Comparison of ENCODE assay signal across 21 cellular contexts in the genomic region with DNA sequence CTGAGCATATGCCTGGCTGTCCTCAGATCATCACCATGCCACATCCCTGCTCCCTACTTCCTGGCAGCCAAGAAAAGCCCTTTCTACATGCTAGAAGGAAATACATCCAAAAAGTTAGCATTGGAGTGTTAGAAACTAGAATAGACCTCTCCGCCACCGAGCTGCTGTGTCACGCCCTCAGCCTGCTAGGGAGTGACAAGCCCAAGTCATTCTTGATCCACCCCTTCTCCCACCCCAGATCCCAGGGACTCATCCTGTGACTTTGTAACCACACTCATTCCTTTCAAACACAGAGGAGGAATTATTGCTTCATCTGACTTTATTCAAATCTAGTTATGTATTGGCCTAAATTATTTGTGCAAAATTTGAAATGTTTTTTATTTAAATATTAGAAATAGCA.
"Had no signal": no experiment of that assay in that cellular context is flagged by ENCODE, and none has a peak within 500 bp of the region (broad histone marks: within the 10 kb centered on the region; RNA-seq: fewer than 3 reads in every experiment).

No MANE protein-coding gene starts in this region.

- H3K36me3 Mint-ChIP-seq: activated naive CD4-positive, alpha-beta T cell treated with anti-CD3 and anti-CD28 coated beads, Interleukin-2, amount 50 U/mL, for 72 hours had no signal

- H3K27me3 ChIP-seq: foreskin keratinocyte, upper lobe of left lung had no signal

- DNase-seq: activated CD4-positive, alpha-beta T cell treated with anti-CD3 and anti-CD28 coated beads, Interleukin-2, amount 10 ng/mL, durations not matched to agents 24 days and 14 days; activated CD4-positive, CD25-positive, alpha-beta regulatory T cell; activated CD8-positive, alpha-beta memory T cell treated with anti-CD3 and anti-CD28 coated beads for 24 hours; activated gamma-delta T cell treated with Interleukin-2 at 50 U/mL for 16 hours; amniotic stem cell; effector memory CD8-positive, alpha-beta T cell; foreskin keratinocyte; hippocampal formation; left cardiac atrium; mesendoderm; stimulated activated CD4-positive, alpha-beta T cell treated with anti-CD3 and anti-CD28 coated beads, Interleukin-12 subunit alpha, Interleukin-12 subunit beta, amount 100 ng/mL, for 4 hours; stimulated activated CD4-positive, alpha-beta T cell treated with anti-CD3 and anti-CD28 coated beads, Interleukin-1b, Interleukin-23, amount 100 ng/mL, for 48 hours; stimulated activated CD8-positive, alpha-beta memory T cell treated with anti-CD3 and anti-CD28 coated beads, Interleukin-4, amount 100 ng/mL, for 48 hours; stimulated activated naive CD4-positive, alpha-beta T cell treated with Interleukin-2 at 50 U/mL for 16 hours; substantia nigra; T-helper 9 cell had no signal

- H3K4me1 ChIP-seq: upper lobe of left lung had no signal

- H3K27ac ChIP-seq: epithelial cell of prostate, foreskin keratinocyte, upper lobe of left lung had no signal

- H3K27ac Mint-ChIP-seq: activated CD4-positive, alpha-beta T cell treated with anti-CD3 and anti-CD28 coated beads, Interleukin-2, amount 10 ng/mL, durations not matched to agents 24 days and 14 days; activated naive CD4-positive, alpha-beta T cell treated with anti-CD3 and anti-CD28 coated beads, Interleukin-2, amount 50 U/mL, for 72 hours; activated T-helper 1 cell treated with anti-CD3 and anti-CD28 coated beads, Interleukin-12 subunit alpha, Interleukin-12 subunit beta, Interleukin-2, Interleukin-4 antibody, amounts not matched to agents 30 ng/mL and 10 ng/mL and 1 ng/mL, durations not matched to agents 14 hours and 24 hours and 36 hours; effector memory CD8-positive, alpha-beta T cell; nephron had no signal

- H3K9me3 Mint-ChIP-seq: activated CD4-positive, alpha-beta T cell treated with anti-CD3 and anti-CD28 coated beads, Interleukin-2, amount 10 ng/mL, durations not matched to agents 24 days and 14 days; activated naive CD4-positive, alpha-beta T cell treated with anti-CD3 and anti-CD28 coated beads, Interleukin-2, amount 50 U/mL, for 72 hours; activated T-helper 1 cell treated with anti-CD3 and anti-CD28 coated beads, Interleukin-12 subunit alpha, Interleukin-12 subunit beta, Interleukin-2, Interleukin-4 antibody, amounts not matched to agents 30 ng/mL and 10 ng/mL and 1 ng/mL, durations not matched to agents 14 hours and 24 hours and 36 hours; effector memory CD8-positive, alpha-beta T cell; nephron had no signal

- ATAC-seq: activated naive CD4-positive, alpha-beta T cell treated with anti-CD3 and anti-CD28 coated beads, Interleukin-2, amount 50 U/mL, for 72 hours; effector memory CD8-positive, alpha-beta T cell; foreskin keratinocyte had no signal

- H3K4me3 Mint-ChIP-seq: activated CD4-positive, alpha-beta T cell treated with anti-CD3 and anti-CD28 coated beads, Interleukin-2, amount 10 ng/mL, durations not matched to agents 24 days and 14 days; activated T-helper 1 cell treated with anti-CD3 and anti-CD28 coated beads, Interleukin-12 subunit alpha, Interleukin-12 subunit beta, Interleukin-2, Interleukin-4 antibody, amounts not matched to agents 30 ng/mL and 10 ng/mL and 1 ng/mL, durations not matched to agents 14 hours and 24 hours and 36 hours; effector memory CD8-positive, alpha-beta T cell; nephron had no signal

- H3K4me3 ChIP-seq: upper lobe of left lung had no signal

- H3K27me3 Mint-ChIP-seq: activated CD4-positive, alpha-beta T cell treated with anti-CD3 and anti-CD28 coated beads, Interleukin-2, amount 10 ng/mL, durations not matched to agents 24 days and 14 days; effector memory CD8-positive, alpha-beta T cell had no signal

- H3K9me3 ChIP-seq: upper lobe of left lung had no signal

- H3K4me1 Mint-ChIP-seq: activated CD4-positive, alpha-beta T cell treated with anti-CD3 and anti-CD28 coated beads, Interleukin-2, amount 10 ng/mL, durations not matched to agents 24 days and 14 days; nephron had no signal
